ENCODE assay signal across 8 cellular contexts in genomic region chr19:10543420-10544241, GRCh38. TPM values are rescaled to one million over a fixed set of nuclear protein-coding genes. Genes with fewer than 3 reads are reported as not detected.
DNase-seq lines count a peak whose midpoint lies in the region; ATAC-seq and TF ChIP-seq lines count a peak whose summit lies in the region.

Gene ATG4D (plus strand): TSS chr19:10543904. CDS start chr19:10544091, 187 bp downstream.

- in situ Hi-C loops in HAP-1 (cut with MboI; ENCODE audit: low sequenced_read_pairs) = no loop called here

- H3K27me3 ChIP-seq in HAP-1 (ENCODE audit: low read depth) (0 out of 2 replicates have a peak, but pooled peaks cover 2% of the 10 kb centered on the region), adipocyte (replicated peaks; ENCODE audit: control insufficient read depth, insufficient read depth, low read length) (peaks cover 4% of the 10 kb centered on the region), heart right ventricle (peaks cover 0 to 3% (median 0%) of the 10 kb centered on the region in 7 donors), upper lobe of right lung (no peaks in the 10 kb centered on the region)

- H3K4me1 ChIP-seq in HAP-1 (no peaks in the 10 kb centered on the region; the same call in 1 of the 2 replicates), adipocyte (ENCODE audit: control insufficient read depth, insufficient read depth, low read length) (peaks cover 8% of the 10 kb centered on the region), heart right ventricle (peaks cover 6 to 33% (median 17%) of the 10 kb centered on the region in 9 donors), upper lobe of right lung (peaks cover 15% of the 10 kb centered on the region)

- ATAC-seq in heart right ventricle (peak; percentile 89 to 96 (median 92)), upper lobe of right lung (peak; percentile 94)

- TF ChIP-seq CTCF in heart right ventricle (IDR thresholded peaks at IDR 0.05) = peak in 1 of 9 donors; percentile 16
- TF ChIP-seq CTCF in upper lobe of right lung (IDR thresholded peaks at IDR 0.05) = no peak

- intact Hi-C loops in heart right ventricle (cut with DNase I) (loop anchor here in 2 of 10 donors (5.0 kb wide), 2 partner anchors 36 to 41 kb away; partner anchors contain the start of gene KEAP1 (in 1 of the 2)), posterior cingulate gyrus (cut with DNase I) (no loop called here), upper lobe of right lung (cut with DNase I) (no loop called here)

- no peaks in the 10 kb centered on the region for H3K9me3 ChIP-seq in HAP-1
- H3K9me3 ChIP-seq in adipocyte (ENCODE audit: control insufficient read depth, low read length) = no peaks in the 10 kb centered on the region
- H3K9me3 ChIP-seq in heart right ventricle = no peaks in the 10 kb centered on the region
- H3K9me3 ChIP-seq in upper lobe of right lung = no peaks in the 10 kb centered on the region

- WGBS in heart right ventricle, 2 donors = 1% methylated on average over 48 to 79 of the region's 79 CpGs

- DNase-seq in DMS79 treated with DMSO at 0.1 percent for 48 hours (lab: John Stamatoyannopoulos, UW) = peak; percentile 93
- DNase-seq in HAP-1 (ENCODE audit: low spot score in 2 of 2) = peak; percentile 70 to 88
- peak; percentile 89 for DNase-seq in NCI-H1092 treated with DMSO at 0.1 percent for 48 hours (lab: John Stamatoyannopoulos, UW)
- peak; percentile 71 to 82 (median 76) for DNase-seq in T-helper 1 cell
- DNase-seq in adipocyte (ENCODE audit: low read depth) = peak; percentile 88
- DNase-seq in heart right ventricle = peak; percentile 73 to 83
- DNase-seq in posterior cingulate gyrus = peak; percentile 62 to 96 (median 80)
- DNase-seq in upper lobe of right lung = peak; percentile 96

- H3K27ac ChIP-seq in heart right ventricle (peak within 1 kb of the TSS; percentile 79 to 99 (median 94)), upper lobe of right lung (peak within 1 kb of the TSS; percentile 91)

- H3K4me3 ChIP-seq in HAP-1 (peak within 1 kb of the TSS; percentile 73), adipocyte (ENCODE audit: low read length) (peak within 1 kb of the TSS; percentile 90), heart right ventricle (peak within 1 kb of the TSS; percentile 75 to 99 (median 94)), upper lobe of right lung (peak within 1 kb of the TSS; percentile 88)

- H3K36me3 ChIP-seq in HAP-1 (replicated peaks) (peaks cover 14% of the 10 kb centered on the region), adipocyte (ENCODE audit: control insufficient read depth, insufficient read depth, low read length, severe bottlenecking) (peaks cover 10% of the 10 kb centered on the region), heart right ventricle (peaks cover 0 to 33% (median 14%) of the 10 kb centered on the region in 9 donors), upper lobe of right lung (peaks cover 30% of the 10 kb centered on the region)

- peak within 1 kb of the TSS; percentile 92 for H3K9ac ChIP-seq in adipocyte (ENCODE audit: low read length)

RNA-seq across cellular contexts. Expression of gene ATG4D, which starts in this region (rescaled TPM):
- total RNA-seq in heart right ventricle (10 to 100 TPM; 47.6 to 62.4 (median 54.5) TPM), upper lobe of right lung (21.0 TPM)
- polyA plus RNA-seq in heart right ventricle = 10 to 100 TPM; 62.0 to 66.2 TPM

Comparison
In these comparisons a context has a peak if more than half of its experiments do, and no peak if none do; other contexts are left out.
1. Peak in every context shown above with its lines: DNase-seq, ATAC-seq, H3K4me3 ChIP-seq and H3K27ac ChIP-seq.